Comparison of ENCODE assay signal across 8 cellular contexts in genomic region chr3:64399205-64399800, GRCh38.
A peak's percentile ranks its signal among the peaks of the same experiment; 100 is the strongest.
DNase-seq lines count a peak whose midpoint lies in the region; ATAC-seq and TF ChIP-seq lines count a peak whose summit lies in the region.

No MANE protein-coding gene starts in this region.

- no peaks in the 10 kb centered on the region for H3K9me3 Mint-ChIP-seq in progenitor cell of endocrine pancreas (ENCODE audit: low read depth)

- DNase-seq in AG08396 (ENCODE audit: low spot score) (peak; percentile 55), GM12865 (ENCODE audit: low read depth) (peak; percentile 59), globus pallidus (ENCODE audit: low spot score) (peak; percentile 28), progenitor cell of endocrine pancreas (ENCODE audit: low spot score, unreplicated experiment) (no peak), GM19240 (ENCODE audit: insufficient read length, low spot score) (no peak)
- DNase-seq in Jurkat, Clone E6-1 (ENCODE audit: low read depth, low spot score) = peak; percentile 9

- no peak overlapping the region for H3K9ac ChIP-seq in SU-DHL-6 (ENCODE audit: low read length)

- H3K4me1 Mint-ChIP-seq in progenitor cell of endocrine pancreas (ENCODE audit: low read depth) = peaks cover 2% of the 10 kb centered on the region

- no peak for ATAC-seq in HG03175 (IDR thresholded peaks at IDR 0.05; ENCODE audit: unreplicated experiment)

- no peak overlapping the region for H3K4me2 ChIP-seq in SU-DHL-6 (ENCODE audit: low read depth, low read length, poor library complexity, severe bottlenecking)

- H3K27me3 ChIP-seq in SU-DHL-6 (ENCODE audit: low read length) = no peaks in the 10 kb centered on the region

- H2AFZ ChIP-seq in SU-DHL-6 (ENCODE audit: low read depth, low read length, severe bottlenecking) = no peak overlapping the region

- no peak overlapping the region for H3K4me3 Mint-ChIP-seq in progenitor cell of endocrine pancreas (ENCODE audit: low read depth)

- H3K9me3 ChIP-seq in SU-DHL-6 (ENCODE audit: insufficient read depth, low read length) = no peaks in the 10 kb centered on the region

- no peaks in the 10 kb centered on the region for H3F3A ChIP-seq in SU-DHL-6 (ENCODE audit: insufficient read depth)

- no peak overlapping the region for H3K4me3 ChIP-seq in GM12865 (ENCODE audit: low read depth, low read length)
- H3K4me3 ChIP-seq in Jurkat, Clone E6-1 (ENCODE audit: low read length) = no peak overlapping the region
- no peak overlapping the region for H3K4me3 ChIP-seq in SU-DHL-6 (ENCODE audit: insufficient read depth, low read length, poor library complexity, severe bottlenecking)

- no peaks in the 10 kb centered on the region for H3K36me3 Mint-ChIP-seq in progenitor cell of endocrine pancreas (ENCODE audit: insufficient read depth)

- TF ChIP-seq CTCF in GM12865 (IDR thresholded peaks at IDR 0.05; ENCODE audit: insufficient read depth, low read depth, low read length, missing control alignments) (peak; percentile 63), SU-DHL-6 (IDR thresholded peaks at IDR 0.05; ENCODE audit: insufficient read depth, low read length, poor library complexity, severe bottlenecking) (peak; percentile 41), progenitor cell of endocrine pancreas (IDR thresholded peaks at IDR 0.05; ENCODE audit: unreplicated experiment) (peak; percentile 76)

- no peaks in the 10 kb centered on the region for H3K36me3 ChIP-seq in SU-DHL-6 (ENCODE audit: low read length)

- H3K9me2 ChIP-seq in SU-DHL-6 (replicated peaks; ENCODE audit: insufficient read depth, low read length) = no peaks in the 10 kb centered on the region

- peak overlapping the region; percentile 37 for H3K27ac Mint-ChIP-seq in progenitor cell of endocrine pancreas

- no peaks in the 10 kb centered on the region for H3K27me3 Mint-ChIP-seq in progenitor cell of endocrine pancreas

- no peaks in the 10 kb centered on the region for H4K20me1 ChIP-seq in SU-DHL-6 (ENCODE audit: low read depth, low read length)

- no peaks in the 10 kb centered on the region for H3K79me2 ChIP-seq in SU-DHL-6 (ENCODE audit: insufficient read depth, low read length)

- no peak overlapping the region for H3K27ac ChIP-seq in SU-DHL-6 (ENCODE audit: low read depth, low read length)

Comparison
In these comparisons a context has a peak if more than half of its experiments do, and no peak if none do; other contexts are left out.
1. DNase-seq: peak in AG08396 (single experiment), GM12865 (single experiment), Jurkat, Clone E6-1 (single experiment) and globus pallidus (single experiment); none in progenitor cell of endocrine pancreas (single experiment) and GM19240 (single experiment).
2. Peak in every context shown above with its lines, with median percentiles within 50 percentile points of each other: CTCF ChIP-seq.